Comparison of ENCODE assay signal across 16 cellular contexts in the genomic region with DNA sequence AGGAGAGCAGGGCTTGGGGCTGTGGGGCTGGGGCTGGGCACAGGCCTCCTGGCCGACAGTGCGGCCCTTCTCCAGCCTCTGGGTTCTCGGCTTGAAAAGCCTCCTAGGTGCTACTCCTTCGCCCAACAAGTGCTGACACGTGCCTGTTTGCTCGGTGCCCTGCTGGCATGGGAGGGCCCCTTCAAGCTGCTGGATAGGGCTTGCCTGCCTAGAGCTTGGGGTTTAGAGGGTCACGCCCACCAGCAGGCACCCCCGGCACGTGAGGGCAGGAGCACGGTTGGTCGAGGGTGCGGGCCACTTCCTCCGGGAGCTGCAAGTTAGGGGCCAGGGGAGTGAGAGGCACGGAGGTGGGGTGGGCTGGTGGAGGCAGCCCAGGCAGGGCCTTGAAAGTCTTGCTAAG.
DNase-seq lines count a peak whose midpoint lies in the region; ATAC-seq, FAIRE-seq and TF ChIP-seq lines count a peak whose summit lies in the region.
"Had no signal": no experiment of that assay in that cellular context is flagged by ENCODE, and none has a peak within 500 bp of the region (broad histone marks: within the 10 kb centered on the region; RNA-seq: fewer than 3 reads in every experiment).

No MANE protein-coding gene starts in this region.

- no peaks in the 10 kb centered on the region for H3K27me3 Mint-ChIP-seq in type B pancreatic cell
- H3K27me3 Mint-ChIP-seq: activated B cell treated with CpG ODN at 0.5 μM for 24 hours had no signal

- H3K9me3 Mint-ChIP-seq in type B pancreatic cell = no peaks in the 10 kb centered on the region
- H3K9me3 Mint-ChIP-seq: activated B cell treated with CpG ODN at 0.5 μM for 24 hours had no signal

- H3K36me3 Mint-ChIP-seq in type B pancreatic cell = peaks cover 8% of the 10 kb centered on the region

- H3K79me2 ChIP-seq in keratinocyte (ENCODE audit: control insufficient read depth, insufficient read depth, low read length) = no peaks in the 10 kb centered on the region

- peaks cover 4% of the 10 kb centered on the region; the same call in 1 of the 2 replicates for H3K4me1 ChIP-seq in HEK293 (ENCODE audit: control insufficient read depth, insufficient read depth, low read length)
- peaks cover 19 to 61% of the 10 kb centered on the region in 2 donors for H3K4me1 ChIP-seq in breast epithelium
- H3K4me1 ChIP-seq in keratinocyte (ENCODE audit: control insufficient read depth, extremely low read depth, insufficient read depth, low read length) = peaks cover 41% of the 10 kb centered on the region
- H3K4me1 ChIP-seq in stomach smooth muscle (ENCODE audit: control insufficient read depth, insufficient read depth, low read length) = peaks cover 64% of the 10 kb centered on the region

- no peak overlapping the region for H2AFZ ChIP-seq in keratinocyte (ENCODE audit: control insufficient read depth, low read length)

- H4K20me1 ChIP-seq in keratinocyte (ENCODE audit: control insufficient read depth, extremely low read depth, insufficient read depth, low read length) = peaks cover 10% of the 10 kb centered on the region

- peaks cover 19% of the 10 kb centered on the region for H3K4me1 Mint-ChIP-seq in type B pancreatic cell (ENCODE audit: unreplicated experiment)
- H3K4me1 Mint-ChIP-seq: activated B cell treated with CpG ODN at 0.5 μM for 24 hours had no signal

- H3K4me3 ChIP-seq in HEK293 (ENCODE audit: low read depth, low read length) (no peak overlapping the region), breast epithelium (no peak overlapping the region), keratinocyte (ENCODE audit: control insufficient read depth in 2 of 3, extremely low read depth in 1 of 3, insufficient read depth in 2 of 3, low read depth in 1 of 3, low read length in 3 of 3) (no peak overlapping the region), stomach smooth muscle (ENCODE audit: low read length in 2 of 2) (no peak overlapping the region)

- no peak for TF ChIP-seq POLR2A in breast epithelium (IDR thresholded peaks at IDR 0.05)

- TF ChIP-seq CTCF in HEK293 (tag by site-specific recombination; IDR thresholded peaks at IDR 0.05) = no peak
- no peak for TF ChIP-seq CTCF in breast epithelium (IDR thresholded peaks at IDR 0.05)
- TF ChIP-seq CTCF in keratinocyte (optimal IDR thresholded peaks at IDR 0.05 in 1 of 3, IDR thresholded peaks at IDR 0.05 in 1 of 3, conservative IDR thresholded peaks at IDR 0.05 in 1 of 3; ENCODE audit: extremely low read depth in 1 of 3, insufficient read depth in 2 of 3, low read length in 3 of 3) = no peak
- TF ChIP-seq CTCF in type B pancreatic cell (conservative IDR thresholded peaks at IDR 0.05) = no peak

- CTCF ChIA-PET in HEK293 (lab: Yijun Ruan, JAX) = interaction anchor here (0.5 to 1.7 kb wide), 5 partner anchors 10 to 261 kb away, joined by 3 to 8 read pairs (median 5); no protein-coding TSS in a partner anchor

- H3K4me2 ChIP-seq in keratinocyte (ENCODE audit: control insufficient read depth, extremely low read depth, insufficient read depth, low read depth, low read length) = peak overlapping the region; percentile 51

- no peaks in the 10 kb centered on the region for H3K27me3 ChIP-seq in breast epithelium
- no peaks in the 10 kb centered on the region for H3K27me3 ChIP-seq in keratinocyte (ENCODE audit: control insufficient read depth, extremely low read depth, insufficient read depth, low read length)
- H3K27me3 ChIP-seq in stomach smooth muscle (ENCODE audit: control insufficient read depth in 1 of 2, insufficient read depth in 2 of 2, low read length in 2 of 2) = no peaks in the 10 kb centered on the region

- FAIRE-seq in keratinocyte (lab: Jason Lieb, UNC) = peak; percentile 76
- FAIRE-seq: D721Med, frontal cortex had no signal

- no peak overlapping the region for H3K27ac ChIP-seq in HEK293 (ENCODE audit: extremely low read depth, low read depth, low read length)
- H3K27ac ChIP-seq in breast epithelium = peak overlapping the region; percentile 36 to 95
- peak overlapping the region; percentile 14 for H3K27ac ChIP-seq in keratinocyte (ENCODE audit: control insufficient read depth, insufficient read depth, low read length)
- peak overlapping the region; percentile 94 for H3K27ac ChIP-seq in stomach smooth muscle (ENCODE audit: low read length)

- intact Hi-C loops in breast epithelium (cut with DNase I; ENCODE audit: low total_unique reads) = loop anchor here (10.0 kb wide), 1 partner anchor 108 kb away; a partner anchor contains a TSS

- dilution Hi-C loops in keratinocyte (cut with MboI; ENCODE audit: extremely low pct_ligation_motif_present, low sequenced_read_pairs) = no loop called here

- H3K36me3 ChIP-seq in HEK293 (ENCODE audit: control insufficient read depth in 2 of 2, insufficient read depth in 1 of 2, low read length in 2 of 2) (peaks cover 0 to 44% of the 10 kb centered on the region in 2 experiments; a peak in 1 of 3 replicates), breast epithelium (no peaks in the 10 kb centered on the region), keratinocyte (ENCODE audit: control insufficient read depth in 2 of 2, extremely low read depth in 1 of 2, insufficient read depth in 2 of 2, low read length in 2 of 2) (peaks cover 23 to 26% of the 10 kb centered on the region in 2 experiments), stomach smooth muscle (ENCODE audit: control insufficient read depth in 2 of 2, insufficient read depth in 2 of 2, low read length in 2 of 2) (peaks cover 13 to 19% of the 10 kb centered on the region in 2 donors)

- no peak overlapping the region for H3K4me3 Mint-ChIP-seq in type B pancreatic cell
- H3K4me3 Mint-ChIP-seq: activated B cell treated with CpG ODN at 0.5 μM for 24 hours had no signal

- POLR2A ChIA-PET in HEK293 (lab: Yijun Ruan, JAX) = no interaction called here

- no peak overlapping the region for H3K27ac Mint-ChIP-seq in type B pancreatic cell
- H3K27ac Mint-ChIP-seq: activated B cell treated with CpG ODN at 0.5 μM for 24 hours had no signal

- H3K9me1 ChIP-seq in keratinocyte (ENCODE audit: control insufficient read depth, extremely low read depth, insufficient read depth, low read length) = peaks cover 3% of the 10 kb centered on the region

- DNase-seq in breast epithelium (ENCODE audit: low spot score in 2 of 2) (no peak), keratinocyte (ENCODE audit: low read depth, low spot score) (no peak), RKO (ENCODE audit: low spot score) (no peak), medulla oblongata (ENCODE audit: extremely low spot score) (no peak), type B pancreatic cell (ENCODE audit: extremely low spot score, unreplicated experiment) (no peak)
- DNase-seq: activated B cell treated with CpG ODN at 0.5 μM for 24 hours; activated CD8-positive, alpha-beta memory T cell treated with anti-CD3 and anti-CD28 coated beads for 24 hours; activated effector memory CD4-positive, alpha-beta T cell treated with Interleukin-2 at 50 U/mL for 16 hours; effector CD4-positive, alpha-beta T cell; NCI-H1436 treated with DMSO at 0.1 percent for 48 hours; NCI-H524 had no signal

- H3K9ac ChIP-seq in keratinocyte (ENCODE audit: control insufficient read depth, extremely low read depth, insufficient read depth, low read length) = peak overlapping the region; percentile 15
- peak overlapping the region in 1 of 2 donors; percentile 6 for H3K9ac ChIP-seq in stomach smooth muscle (ENCODE audit: low read length in 2 of 2)

- ATAC-seq in HG02938 (IDR thresholded peaks at IDR 0.05; ENCODE audit: unreplicated experiment) = no peak

- H3K9me3 ChIP-seq in HEK293 (ENCODE audit: control insufficient read depth, insufficient read depth, low read depth, low read length) (no peaks in the 10 kb centered on the region), breast epithelium (no peaks in the 10 kb centered on the region), keratinocyte (ENCODE audit: control insufficient read depth, low read depth, low read length) (no peaks in the 10 kb centered on the region), stomach smooth muscle (ENCODE audit: control insufficient read depth in 2 of 2, low read length in 2 of 2) (no peaks in the 10 kb centered on the region)

TF ChIP-seq in HEK293, 187 proteins besides CTCF, POLR2A, EP300 and RAD21 (continues in another document):
- TF ChIP-seq, protein P1, sequence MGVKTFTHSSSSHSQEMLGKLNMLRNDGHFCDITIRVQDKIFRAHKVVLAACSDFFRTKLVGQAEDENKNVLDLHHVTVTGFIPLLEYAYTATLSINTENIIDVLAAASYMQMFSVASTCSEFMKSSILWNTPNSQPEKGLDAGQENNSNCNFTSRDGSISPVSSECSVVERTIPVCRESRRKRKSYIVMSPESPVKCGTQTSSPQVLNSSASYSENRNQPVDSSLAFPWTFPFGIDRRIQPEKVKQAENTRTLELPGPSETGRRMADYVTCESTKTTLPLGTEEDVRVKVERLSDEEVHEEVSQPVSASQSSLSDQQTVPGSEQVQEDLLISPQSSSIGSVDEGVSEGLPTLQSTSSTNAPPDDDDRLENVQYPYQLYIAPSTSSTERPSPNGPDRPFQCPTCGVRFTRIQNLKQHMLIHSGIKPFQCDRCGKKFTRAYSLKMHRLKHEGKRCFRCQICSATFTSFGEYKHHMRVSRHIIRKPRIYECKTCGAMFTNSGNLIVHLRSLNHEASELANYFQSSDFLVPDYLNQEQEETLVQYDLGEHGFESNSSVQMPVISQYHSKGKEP (tag by site-specific recombination; IDR thresholded peaks at IDR 0.05) = no peak
- TF ChIP-seq SCRT2 (tag by site-specific recombination; IDR thresholded peaks at IDR 0.05) = peak; percentile 72
- no peak for TF ChIP-seq ZNF560 (tag by site-specific recombination; IDR thresholded peaks at IDR 0.05; ENCODE audit: borderline replicate concordance)
- peak; percentile 46 for TF ChIP-seq ZIC2 (tag by site-specific recombination; IDR thresholded peaks at IDR 0.05)
